In the genomic region with DNA sequence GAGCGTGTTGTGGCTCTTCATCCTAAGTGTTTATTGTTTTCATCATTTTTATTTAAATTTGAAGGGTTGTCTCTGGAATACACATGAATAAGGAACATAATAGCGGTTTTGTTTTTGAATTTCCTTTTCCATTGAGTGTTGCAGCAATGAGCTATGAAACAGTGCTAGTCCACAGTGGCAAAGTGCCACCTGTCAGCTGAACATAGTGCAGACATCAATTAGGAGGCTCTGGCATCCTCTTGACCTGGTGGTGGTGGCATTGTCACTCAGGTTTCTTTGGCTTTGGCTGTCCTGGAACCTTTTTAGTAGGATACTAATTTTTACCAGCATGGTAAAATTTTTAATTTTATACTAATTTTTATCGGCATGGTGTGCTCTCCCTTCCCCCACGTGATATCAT, we compare ENCODE assay signal across 17 cellular contexts.
"Had no signal": no experiment of that assay in that cellular context is flagged by ENCODE, and none has a peak within 500 bp of the region (broad histone marks: within the 10 kb centered on the region; RNA-seq: fewer than 3 reads in every experiment).

No MANE protein-coding gene starts in this region.

- H3K27me3 ChIP-seq: esophagus squamous epithelium, testis had no signal

- ATAC-seq: activated CD8-positive, alpha-beta memory T cell treated with anti-CD3 and anti-CD28 coated beads, Interleukin-2, amount 10 ng/mL, durations not matched to agents 7 days and 5 days; left colon; mucosa of descending colon; sciatic nerve had no signal

- H3K4me2 ChIP-seq: smooth muscle cell had no signal

- H3K27ac ChIP-seq: esophagus squamous epithelium, prostate gland, testis had no signal

- H3K9me3 ChIP-seq: esophagus squamous epithelium, mucosa of descending colon, prostate gland, testis had no signal

- H3K4me3 ChIP-seq: esophagus squamous epithelium, mucosa of descending colon, prostate gland, smooth muscle cell, testis had no signal

- DNase-seq: activated B cell treated with CpG ODN at 0.5 μM for 24 hours; activated CD4-positive, alpha-beta memory T cell treated with anti-CD3 and anti-CD28 coated beads for 36 hours; activated CD4-positive, alpha-beta T cell treated with anti-CD3 and anti-CD28 coated beads for 4 hours; activated CD8-positive, alpha-beta memory T cell treated with anti-CD3 and anti-CD28 coated beads, Interleukin-2, amount 10 ng/mL, durations not matched to agents 7 days and 5 days; dermis blood vessel endothelial cell; effector memory CD4-positive, alpha-beta T cell; esophagus squamous epithelium; hippocampal formation; left colon; mucosa of descending colon; naive B cell; stimulated activated CD4-positive, alpha-beta T cell treated with anti-CD3 and anti-CD28 coated beads, Interleukin-4, amount 100 ng/mL, for 1 hour; T-helper 2 cell; testis had no signal

- H3K4me1 ChIP-seq: esophagus squamous epithelium, prostate gland had no signal
